ENCODE assay signal across 22 cellular contexts in the genomic region with DNA sequence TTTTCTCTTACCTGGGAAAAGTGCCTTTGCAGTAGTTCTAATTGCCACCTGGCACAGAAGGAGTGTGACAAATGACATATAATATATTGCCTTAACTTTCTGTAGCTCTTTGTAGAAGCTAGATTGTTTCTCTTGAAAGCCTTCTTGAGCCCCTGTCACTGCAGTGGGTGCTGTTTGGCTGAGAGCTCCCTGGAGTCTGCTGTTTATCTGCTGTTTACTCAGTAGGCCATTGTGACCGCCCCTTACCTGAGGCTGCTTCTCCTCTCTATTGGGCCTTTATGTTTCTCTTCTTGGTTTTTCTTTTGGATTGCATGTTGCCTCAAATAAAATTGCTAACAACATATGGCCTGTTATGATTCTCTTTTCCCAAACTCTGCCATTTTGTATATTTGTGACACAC.
"Had no signal": no experiment of that assay in that cellular context is flagged by ENCODE, and none has a peak within 500 bp of the region (broad histone marks: within the 10 kb centered on the region; RNA-seq: fewer than 3 reads in every experiment).

No MANE protein-coding gene starts in this region.

- H3K27me3 Mint-ChIP-seq: activated CD4-positive, alpha-beta T cell treated with anti-CD3 and anti-CD28 coated beads, Interleukin-2, amount 10 ng/mL, durations not matched to agents 7 days and 5 days; naive thymus-derived CD8-positive, alpha-beta T cell had no signal

- H3K4me1 ChIP-seq: ascending aorta, esophagus squamous epithelium, gastrocnemius medialis, left ventricle myocardium inferior, testis, uterus had no signal

- H3K4me3 ChIP-seq: adrenal gland, ascending aorta, coronary artery, esophagus squamous epithelium, gastrocnemius medialis, left ventricle myocardium inferior, testis, uterus had no signal

- ATAC-seq: activated CD8-positive, alpha-beta T cell treated with anti-CD3 and anti-CD28 coated beads, Interleukin-2, amount 10 ng/mL, durations not matched to agents 7 days and 5 days; activated naive CD4-positive, alpha-beta T cell treated with anti-CD3 and anti-CD28 coated beads, Interleukin-2, amount 50 U/mL, for 72 hours; gastrocnemius medialis; naive thymus-derived CD8-positive, alpha-beta T cell had no signal

- H3K27me3 ChIP-seq: adrenal gland, ascending aorta, esophagus squamous epithelium, gastrocnemius medialis, testis, uterus had no signal

- H3K9me3 ChIP-seq: adrenal gland, ascending aorta, gastrocnemius medialis, left ventricle myocardium inferior, testis, uterus had no signal

- DNase-seq: activated CD4-positive, alpha-beta T cell treated with anti-CD3 and anti-CD28 coated beads, Interleukin-2, amount 10 ng/mL, durations not matched to agents 7 days and 5 days; activated CD4-positive, CD25-positive, alpha-beta regulatory T cell treated with anti-CD3 and anti-CD28 coated beads, Interleukin-2, amount 50 U/mL, for 72 hours; activated CD8-positive, alpha-beta T cell treated with anti-CD3 and anti-CD28 coated beads, Interleukin-2, amount 10 ng/mL, durations not matched to agents 7 days and 5 days; activated gamma-delta T cell treated with Interleukin-2 at 50 U/mL for 16 hours; adrenal gland; esophagus squamous epithelium; gastrocnemius medialis; head of caudate nucleus; hypothalamus; left ventricle myocardium inferior; naive thymus-derived CD8-positive, alpha-beta T cell; retina; stimulated activated CD4-positive, alpha-beta T cell treated with anti-CD3 and anti-CD28 coated beads, Interleukin-4, amount 100 ng/mL, for 1 hour; stimulated activated naive CD4-positive, alpha-beta T cell; testis; trophoblast cell; uterus had no signal

- H3K27ac ChIP-seq: adrenal gland, ascending aorta, coronary artery, esophagus squamous epithelium, gastrocnemius medialis, left ventricle myocardium inferior, testis, uterus, VCaP had no signal

- H3K27ac Mint-ChIP-seq: activated CD4-positive, alpha-beta T cell treated with anti-CD3 and anti-CD28 coated beads, Interleukin-2, amount 10 ng/mL, durations not matched to agents 7 days and 5 days; activated CD8-positive, alpha-beta T cell treated with anti-CD3 and anti-CD28 coated beads, Interleukin-2, amount 10 ng/mL, durations not matched to agents 7 days and 5 days; activated naive CD4-positive, alpha-beta T cell treated with anti-CD3 and anti-CD28 coated beads, Interleukin-2, amount 50 U/mL, for 72 hours; activated T-helper 1 cell treated with anti-CD3 and anti-CD28 coated beads, Interleukin-12 subunit alpha, Interleukin-12 subunit beta, Interleukin-2, Interleukin-4 antibody, amounts not matched to agents 30 ng/mL and 10 ng/mL and 1 ng/mL, durations not matched to agents 14 hours and 24 hours and 36 hours had no signal

- H3K4me3 Mint-ChIP-seq: activated CD4-positive, alpha-beta T cell treated with anti-CD3 and anti-CD28 coated beads, Interleukin-2, amount 10 ng/mL, durations not matched to agents 7 days and 5 days; activated CD8-positive, alpha-beta T cell treated with anti-CD3 and anti-CD28 coated beads, Interleukin-2, amount 10 ng/mL, durations not matched to agents 7 days and 5 days; activated T-helper 1 cell treated with anti-CD3 and anti-CD28 coated beads, Interleukin-12 subunit alpha, Interleukin-12 subunit beta, Interleukin-2, Interleukin-4 antibody, amounts not matched to agents 30 ng/mL and 10 ng/mL and 1 ng/mL, durations not matched to agents 14 hours and 24 hours and 36 hours; naive thymus-derived CD8-positive, alpha-beta T cell had no signal

- H3K36me3 ChIP-seq: adrenal gland, gastrocnemius medialis, uterus had no signal
